ENCODE assay signal across 21 cellular contexts in genomic region chr17:56114469-56114868, GRCh38. TPM values are rescaled to one million over a fixed set of nuclear protein-coding genes. Genes with fewer than 3 reads are reported as not detected.
DNase-seq lines count a peak whose midpoint lies in the region; ATAC-seq and TF ChIP-seq lines count a peak whose summit lies in the region.
"Had no signal": no experiment of that assay in that cellular context is flagged by ENCODE, and none has a peak within 500 bp of the region (broad histone marks: within the 10 kb centered on the region; RNA-seq: fewer than 3 reads in every experiment).

No MANE protein-coding gene starts in this region.

- intact Hi-C loops in upper lobe of right lung (cut with DNase I) = no loop called here

- TF ChIP-seq EP300 in gastroesophageal sphincter (IDR thresholded peaks at IDR 0.05) = no peak

- peak; percentile 31 for ATAC-seq in upper lobe of right lung
- ATAC-seq in gastroesophageal sphincter = no peak
- no peak for ATAC-seq in HG03045 (IDR thresholded peaks at IDR 0.05; ENCODE audit: unreplicated experiment)
- ATAC-seq: HCT116, PC-3, SK-N-SH treated with all-trans-retinoic acid at 6 μM for 48 hours, T-helper 17 cell had no signal

- WGBS in gastroesophageal sphincter (ENCODE audit: low coverage in 1 of 2), 2 donors = 60 to 64% methylated on average over 1 of the region's 1 CpG

- H3K27me3 ChIP-seq in upper lobe of right lung = no peaks in the 10 kb centered on the region
- H3K27me3 ChIP-seq in gastroesophageal sphincter = no peaks in the 10 kb centered on the region
- H3K27me3 ChIP-seq: MG63 had no signal

- H3K4me3 ChIP-seq in upper lobe of right lung (no peak overlapping the region), gastroesophageal sphincter (no peak overlapping the region)
- H3K4me3 ChIP-seq: MG63 had no signal

- DNase-seq in DMS79 treated with DMSO at 0.1 percent for 48 hours (lab: John Stamatoyannopoulos, UW) = peak; percentile 86
- peak; percentile 8 for DNase-seq in NCI-H2029 (lab: John Stamatoyannopoulos, UW)
- DNase-seq in NCI-H774 (lab: John Stamatoyannopoulos, UW) = peak; percentile 14
- DNase-seq in upper lobe of right lung = no peak
- DNase-seq in NCI-H526 (lab: John Stamatoyannopoulos, UW) = no peak
- DNase-seq: C1 segment of cervical spinal cord; CD4-positive, alpha-beta memory T cell; COR-L47; IMR-90; KG1; MG63; NCI-H1694; NCI-H2227 treated with DMSO at 0.1 percent for 48 hours; NCI-H69; PC-3; T-helper 17 cell had no signal

- no peak for TF ChIP-seq POLR2A in gastroesophageal sphincter (IDR thresholded peaks at IDR 0.05)

- H3K9me3 ChIP-seq in upper lobe of right lung (no peaks in the 10 kb centered on the region), gastroesophageal sphincter (no peaks in the 10 kb centered on the region)
- H3K9me3 ChIP-seq: MG63 had no signal

- H3K27ac ChIP-seq in upper lobe of right lung (no peak overlapping the region), gastroesophageal sphincter (no peak overlapping the region)

- TF ChIP-seq CTCF in upper lobe of right lung (IDR thresholded peaks at IDR 0.05) (no peak), gastroesophageal sphincter (IDR thresholded peaks at IDR 0.05) (no peak)

- H3K36me3 ChIP-seq in upper lobe of right lung = no peaks in the 10 kb centered on the region
- no peaks in the 10 kb centered on the region for H3K36me3 ChIP-seq in gastroesophageal sphincter
- H3K36me3 ChIP-seq: MG63 had no signal

- no peaks in the 10 kb centered on the region for H3K4me1 ChIP-seq in upper lobe of right lung
- no peaks in the 10 kb centered on the region for H3K4me1 ChIP-seq in gastroesophageal sphincter

RNA-seq across cellular contexts. Expression of gene ANKFN1, which starts 38.8 kb away (rescaled TPM):
- total RNA-seq in upper lobe of right lung (0.75 TPM), gastroesophageal sphincter (1 to 10 TPM in 1 of 4 donors, under 1 TPM in 3; 0.13 to 1.4 (median 0.75) TPM)
- total RNA-seq: A673; CD4-positive, alpha-beta memory T cell; IMR-90; PC-3; T-helper 17 cell had no signal

Comparison
In these comparisons a context has a peak if more than half of its experiments do, and no peak if none do; other contexts are left out.
1. DNase-seq: peak in DMS79 treated with DMSO at 0.1 percent for 48 hours (single experiment), NCI-H2029 (single experiment) and NCI-H774 (single experiment); none in upper lobe of right lung (single experiment) and NCI-H526 (0 of 2).